Comparison of ENCODE assay signal across 25 cellular contexts in the genomic region with DNA sequence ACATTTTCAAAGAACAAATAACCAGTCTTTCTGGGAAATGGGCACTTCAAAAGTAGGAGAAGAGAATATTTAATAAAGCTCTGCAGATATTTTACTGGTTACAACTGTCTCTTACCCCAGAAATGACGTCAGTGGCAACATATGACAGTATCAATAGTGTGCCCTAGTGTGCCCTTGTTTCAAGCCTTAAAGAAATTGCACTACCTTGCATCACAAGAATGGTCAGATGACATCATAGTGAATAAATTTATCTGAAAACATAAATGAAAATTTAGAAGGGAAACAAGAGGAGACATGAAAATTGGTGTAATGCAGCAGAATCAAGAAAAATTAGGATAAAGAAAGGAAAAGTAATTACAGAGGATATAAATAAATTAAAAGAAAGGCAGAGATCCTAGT.
"Had no signal": no experiment of that assay in that cellular context is flagged by ENCODE, and none has a peak within 500 bp of the region (broad histone marks: within the 10 kb centered on the region; RNA-seq: fewer than 3 reads in every experiment).

No MANE protein-coding gene starts in this region.

- DNase-seq: activated B cell treated with CpG ODN at 0.5 μM for 24 hours; activated CD4-positive, alpha-beta memory T cell treated with anti-CD3 and anti-CD28 coated beads for 36 hours; activated CD4-positive, alpha-beta T cell treated with anti-CD3 and anti-CD28 coated beads, Interleukin-2, amount 10 ng/mL, durations not matched to agents 7 days and 5 days; activated CD8-positive, alpha-beta memory T cell treated with anti-CD3 and anti-CD28 coated beads for 24 hours; activated effector memory CD4-positive, alpha-beta T cell treated with anti-CD3 and anti-CD28 coated beads, Interleukin-2, amount 50 U/mL, for 16 hours; activated naive CD4-positive, alpha-beta T cell treated with Interleukin-2 at 50 U/mL for 16 hours; activated T-cell treated with anti-CD3 and anti-CD28 coated beads, Interleukin-2, amount 50 U/mL, for 4 hours; amygdala; brain microvascular endothelial cell; cerebellar nuclear complex; IMR-90; KG1; MG63; NCI-H1048; NCI-H1930; NCI-H2171 treated with DMSO at 0.1 percent for 48 hours; NCI-H226; NCI-H510A; NCI-H526 treated with DMSO at 0.1 percent for 48 hours; NCI-H82; NK-92 treated with Interleukin-12 subunit alpha and Interleukin-12 subunit beta, amount 100 ng/mL, for 24 hours; PC-3; SHP77 treated with DMSO at 0.1 percent for 48 hours; T-helper 9 cell had no signal

- H3K4me3 ChIP-seq: MG63 had no signal

- H3K27ac ChIP-seq: brain microvascular endothelial cell had no signal

- H3K36me3 ChIP-seq: brain microvascular endothelial cell, MG63 had no signal

- FAIRE-seq: RCC 7860 had no signal

- H3K27me3 ChIP-seq: brain microvascular endothelial cell, MG63 had no signal

- ATAC-seq: activated T-cell treated with anti-CD3 and anti-CD28 coated beads, Interleukin-2, amount 50 U/mL, for 4 hours; PC-3 had no signal

- H3K9me3 ChIP-seq: MG63 had no signal
